Comparison of ENCODE assay signal across 8 cellular contexts in genomic region chr17:49031965-49032928, GRCh38. TPM values are rescaled to one million over a fixed set of nuclear protein-coding genes. Genes with fewer than 3 reads are reported as not detected.
A peak's percentile ranks its signal among the peaks of the same experiment; 100 is the strongest.
DNase-seq lines count a peak whose midpoint lies in the region; ATAC-seq and TF ChIP-seq lines count a peak whose summit lies in the region.

No MANE protein-coding gene starts in this region.

- no peaks in the 10 kb centered on the region for H3K9me3 Mint-ChIP-seq in activated naive CD4-positive, alpha-beta T cell treated with anti-CD3 and anti-CD28 coated beads, Interleukin-2, amount 50 U/mL, for 72 hours

- H3K79me2 ChIP-seq in Karpas-422 (ENCODE audit: low read length) (no peaks in the 10 kb centered on the region), OCI-LY7 (ENCODE audit: insufficient read depth, low read depth, low read length) (no peaks in the 10 kb centered on the region)

- peak; percentile 88 for TF ChIP-seq CTCF in OCI-LY7 (conservative IDR thresholded peaks at IDR 0.05; ENCODE audit: low read length)
- TF ChIP-seq CTCF in cardiac muscle cell (IDR thresholded peaks at IDR 0.05; ENCODE audit: low read depth, low read length) = peak; percentile 69
- peak; percentile 86 for TF ChIP-seq CTCF in retinal pigment epithelial cell (conservative IDR thresholded peaks at IDR 0.05; ENCODE audit: low read depth, low read length)

- no peaks in the 10 kb centered on the region for H3K27me3 ChIP-seq in Karpas-422 (ENCODE audit: low read length)
- H3K27me3 ChIP-seq in cardiac muscle cell = no peaks in the 10 kb centered on the region

- no peaks in the 10 kb centered on the region for H4K20me1 ChIP-seq in Karpas-422 (ENCODE audit: insufficient read depth, low read depth, low read length)
- no peaks in the 10 kb centered on the region for H4K20me1 ChIP-seq in OCI-LY7 (ENCODE audit: insufficient read depth, low read length)

- H3K4me2 ChIP-seq in Karpas-422 (ENCODE audit: low read depth, low read length, poor library complexity, severe bottlenecking) (peak overlapping the region; percentile 40), OCI-LY7 (ENCODE audit: low read length) (no peak overlapping the region)

- no peak overlapping the region for H3K9ac ChIP-seq in Karpas-422 (ENCODE audit: low read length)

- H3K36me3 ChIP-seq in Karpas-422 (ENCODE audit: insufficient read depth, low read length) (no peaks in the 10 kb centered on the region), OCI-LY7 (ENCODE audit: insufficient read depth, low read length) (peaks cover 62% of the 10 kb centered on the region), cardiac muscle cell (peaks cover 48% of the 10 kb centered on the region)

- CTCF ChIA-PET in OCI-LY7 (lab: Charles Lee; ENCODE audit: unreplicated experiment) = interaction anchor here (1.0 kb wide), 1 partner anchor 78 kb away, joined by 3 read pairs; no protein-coding TSS in a partner anchor

- peak; percentile 76 to 89 for ATAC-seq in activated naive CD4-positive, alpha-beta T cell treated with anti-CD3 and anti-CD28 coated beads, Interleukin-2, amount 50 U/mL, for 72 hours
- ATAC-seq in HG02642 (IDR thresholded peaks at IDR 0.05; ENCODE audit: poor library complexity, unreplicated experiment) (no peak), GM18858 (IDR thresholded peaks at IDR 0.05; ENCODE audit: unreplicated experiment) (no peak)

- BruUV-seq in OCI-LY7 (replicated peaks; lab: Mats Ljungman, UMichigan) = no TSS peak

- DNase-seq in EL (peak; percentile 85), Karpas-422 (peak; percentile 90), OCI-LY7 (ENCODE audit: low spot score) (peak; percentile 73), cardiac muscle cell (ENCODE audit: low read depth in 1 of 2, low spot score in 1 of 2) (peak; percentile 85 to 88), retinal pigment epithelial cell (ENCODE audit: low read depth) (no peak)
- DNase-seq in activated naive CD4-positive, alpha-beta T cell treated with anti-CD3 and anti-CD28 coated beads, Interleukin-2, amount 50 U/mL, for 72 hours (ENCODE audit: low spot score in 2 of 2) = peak in 1 of 2 donors; percentile 55

- H2AFZ ChIP-seq in Karpas-422 (ENCODE audit: low read length) (no peak overlapping the region), OCI-LY7 (ENCODE audit: low read length) (no peak overlapping the region)

- H3K9me2 ChIP-seq in Karpas-422 (replicated peaks; ENCODE audit: insufficient read depth, low read length) (no peaks in the 10 kb centered on the region), OCI-LY7 (ENCODE audit: insufficient read depth, low read length) (no peaks in the 10 kb centered on the region)

- intact Hi-C loops in OCI-LY7 (cut with micrococcal nuclease; ENCODE audit: unreplicated experiment) = loop anchor here (1.0 to 5.0 kb wide), 5 partner anchors 80 to 353 kb away; partner anchors contain the start of gene ATP5MC1

- peaks cover 5% of the 10 kb centered on the region for H3K4me1 ChIP-seq in Karpas-422 (ENCODE audit: low read length)
- H3K4me1 ChIP-seq in OCI-LY7 (ENCODE audit: insufficient read depth, low read length, poor library complexity, severe bottlenecking) = no peaks in the 10 kb centered on the region
- peaks cover 3% of the 10 kb centered on the region for H3K4me1 ChIP-seq in cardiac muscle cell (ENCODE audit: low read depth)

- H3K4me3 ChIP-seq in Karpas-422 (ENCODE audit: low read length) (no peak overlapping the region), OCI-LY7 (ENCODE audit: low read depth, low read length, poor library complexity, severe bottlenecking) (no peak overlapping the region), cardiac muscle cell (no peak overlapping the region), retinal pigment epithelial cell (ENCODE audit: low read length) (no peak overlapping the region)

- H3K27ac ChIP-seq in Karpas-422 (ENCODE audit: low read length) (no peak overlapping the region), OCI-LY7 (ENCODE audit: low read depth, low read length, poor library complexity, severe bottlenecking) (no peak overlapping the region), cardiac muscle cell (peak overlapping the region; percentile 72)

- H3K27ac Mint-ChIP-seq in activated naive CD4-positive, alpha-beta T cell treated with anti-CD3 and anti-CD28 coated beads, Interleukin-2, amount 50 U/mL, for 72 hours = no peak overlapping the region

- H3K9me3 ChIP-seq in Karpas-422 (ENCODE audit: low read length) (no peaks in the 10 kb centered on the region), OCI-LY7 (ENCODE audit: low read length) (no peaks in the 10 kb centered on the region), cardiac muscle cell (ENCODE audit: low read depth) (no peaks in the 10 kb centered on the region)

- H3K36me3 Mint-ChIP-seq in activated naive CD4-positive, alpha-beta T cell treated with anti-CD3 and anti-CD28 coated beads, Interleukin-2, amount 50 U/mL, for 72 hours = no peaks in the 10 kb centered on the region

- POLR2A ChIA-PET in OCI-LY7 (lab: Charles Lee) = interaction anchor here (0.7 kb wide), 1 partner anchor 52 kb away, joined by 3 read pairs; no protein-coding TSS in a partner anchor

RNA-seq across cellular contexts. Expression of gene IGF2BP1, which starts 35.1 kb away (rescaled TPM):
- not detected in 2 replicates for total RNA-seq in Karpas-422 (2014; rRNA removed; shearing (Covaris generic); ENCODE audit: low replicate concordance)
- 14.8 and 18.9 TPM in 2 replicates for total RNA-seq in OCI-LY7 (2014; rRNA removed; shearing (Covaris generic))
- total RNA-seq in OCI-LY7 (2022) = 46.4 and 53.8 TPM in 2 replicates
- total RNA-seq in activated naive CD4-positive, alpha-beta T cell treated with anti-CD3 and anti-CD28 coated beads, Interleukin-2, amount 50 U/mL, for 72 hours = under 1 TPM in 1 of 2 donors, not detected in 1; 0.49 TPM
- total RNA-seq in cardiac muscle cell = 55.1 and 74.0 TPM in 2 replicates
- polyA plus RNA-seq in cardiac muscle cell = 18.7 and 41.7 TPM in 2 replicates

Comparison
In these comparisons a context has a peak if more than half of its experiments do, and no peak if none do; other contexts are left out.
1. ATAC-seq: peak in activated naive CD4-positive, alpha-beta T cell treated with anti-CD3 and anti-CD28 coated beads, Interleukin-2, amount 50 U/mL, for 72 hours (2 of 2); none in HG02642 (single experiment) and GM18858 (single experiment).
2. RNA of gene IGF2BP1, which starts 35.1 kb away (total RNA-seq): 55.1 to 74.0 TPM in cardiac muscle cell and 14.8 to 53.8 TPM in OCI-LY7; 0.49 TPM in activated naive CD4-positive, alpha-beta T cell treated with anti-CD3 and anti-CD28 coated beads, Interleukin-2, amount 50 U/mL, for 72 hours and not detected in Karpas-422; every median in the first group is over 10 times any median in the second.
3. Peak in every context shown above with its lines, with median percentiles within 50 percentile points of each other: CTCF ChIP-seq.